In the genomic region with DNA sequence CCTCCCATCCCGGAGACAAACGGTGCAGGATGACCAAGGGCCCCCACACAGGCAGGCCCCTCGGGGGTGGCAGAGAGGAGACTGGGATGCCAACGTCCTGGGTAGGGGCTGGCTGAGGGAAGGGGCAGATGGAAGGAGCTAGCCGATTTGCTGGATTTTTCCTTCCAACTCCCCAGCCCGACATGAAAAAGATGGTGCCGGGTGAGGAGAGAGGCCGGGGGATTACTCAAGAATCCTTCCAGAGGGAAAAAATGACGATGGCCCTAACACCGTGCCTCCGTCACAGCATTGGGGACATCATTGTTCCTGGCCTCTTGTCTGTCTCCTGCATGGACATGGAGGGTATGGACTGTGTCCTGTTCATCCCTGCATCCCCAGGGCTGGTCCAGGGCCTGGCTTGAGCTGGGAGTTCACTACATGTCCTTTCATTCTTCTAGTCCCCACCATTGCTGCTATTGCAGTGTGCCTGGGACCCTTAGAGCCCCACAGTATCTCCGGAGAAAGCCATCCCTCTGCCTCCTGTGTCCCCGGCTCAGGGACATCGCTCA, we compare ENCODE assay signal across 9 cellular contexts.
A peak's percentile ranks its signal among the peaks of the same experiment; 100 is the strongest.
DNase-seq lines count a peak whose midpoint lies in the region; ATAC-seq and TF ChIP-seq lines count a peak whose summit lies in the region.
"Had no signal": no experiment of that assay in that cellular context is flagged by ENCODE, and none has a peak within 500 bp of the region (broad histone marks: within the 10 kb centered on the region; RNA-seq: fewer than 3 reads in every experiment).

No MANE protein-coding gene starts in this region.

- intact Hi-C loops in left cardiac atrium (cut with DNase I), result loop anchor here (2.0 to 10.0 kb wide), 4 partner anchors 102 to 280 kb away; partner anchors contain the start of gene RUFY4 (in 1 of the 2)
- intact Hi-C loops in left ventricle myocardium inferior (cut with micrococcal nuclease), result loop anchor here (10.0 kb wide), 1 partner anchor 250 kb away; no protein-coding TSS in a partner anchor
- intact Hi-C loops in left lung (cut with DNase I), result loop anchor here (5.0 to 10.0 kb wide), 4 partner anchors 102 to 280 kb away; partner anchors contain the start of gene RUFY4 (in 1 of the 2)
- intact Hi-C loops in head of caudate nucleus (cut with DNase I), result loop anchor here (2.0 to 10.0 kb wide), 2 partner anchors 250 to 280 kb away; partner anchors contain the start of gene RUFY4

- H3K27me3 ChIP-seq in left ventricle myocardium inferior (ENCODE audit: low read depth) (no peaks in the 10 kb centered on the region), RWPE2 (ENCODE audit: insufficient read depth, poor library complexity, severe bottlenecking) (no peaks in the 10 kb centered on the region), left lung (no peaks in the 10 kb centered on the region)
- H3K27me3 ChIP-seq: body of pancreas had no signal

- DNase-seq in left cardiac atrium (no peak), left ventricle myocardium inferior (no peak), RWPE2 (ENCODE audit: low spot score) (no peak), left lung (no peak), head of caudate nucleus (no peak), glomerular visceral epithelial cell (ENCODE audit: extremely low spot score) (no peak), NCI-H82 treated with DMSO at 0.1 percent for 48 hours (lab: John Stamatoyannopoulos, UW; ENCODE audit: unreplicated experiment) (no peak)

- H3K4me3 ChIP-seq in left ventricle myocardium inferior, result no peak overlapping the region
- H3K4me3 ChIP-seq in RWPE2 (ENCODE audit: severe bottlenecking), result no peak overlapping the region
- no peak overlapping the region for H3K4me3 ChIP-seq in left lung
- H3K4me3 ChIP-seq: body of pancreas had no signal

- peaks cover 15% of the 10 kb centered on the region for H3K4me1 ChIP-seq in left ventricle myocardium inferior
- H3K4me1 ChIP-seq in RWPE2 (ENCODE audit: insufficient read depth, poor library complexity, severe bottlenecking), result no peaks in the 10 kb centered on the region
- H3K4me1 ChIP-seq in left lung, result peaks cover 5 to 18% of the 10 kb centered on the region in 2 donors

- no peak overlapping the region for H3K27ac ChIP-seq in left ventricle myocardium inferior (replicated peaks)
- H3K27ac ChIP-seq in RWPE2 (ENCODE audit: poor library complexity, severe bottlenecking), result no peak overlapping the region
- H3K27ac ChIP-seq in left lung, result no peak overlapping the region
- H3K27ac ChIP-seq: body of pancreas had no signal

- H3K36me3 ChIP-seq in left ventricle myocardium inferior (peaks cover 18% of the 10 kb centered on the region), RWPE2 (ENCODE audit: low read depth) (no peaks in the 10 kb centered on the region), left lung (peaks cover 0 to 7% of the 10 kb centered on the region in 2 donors)

- H3K9me3 ChIP-seq in left ventricle myocardium inferior (replicated peaks), result peaks cover 7% of the 10 kb centered on the region
- no peaks in the 10 kb centered on the region for H3K9me3 ChIP-seq in RWPE2 (ENCODE audit: severe bottlenecking)
- peaks cover 0 to 4% of the 10 kb centered on the region in 2 donors for H3K9me3 ChIP-seq in left lung
- H3K9me3 ChIP-seq: body of pancreas had no signal

- ATAC-seq in left cardiac atrium (peak; percentile 4 to 21), RWPE2 (ENCODE audit: low read depth) (peak; percentile 40; the same call in 2 of the 3 replicates), left lung (peak; percentile 7), HG02759 (IDR thresholded peaks at IDR 0.05; ENCODE audit: unreplicated experiment) (no peak)

- no peak for TF ChIP-seq CTCF in left ventricle myocardium inferior (IDR thresholded peaks at IDR 0.05; ENCODE audit: borderline replicate concordance)
- TF ChIP-seq CTCF in RWPE2 (IDR thresholded peaks at IDR 0.05; ENCODE audit: poor library complexity, severe bottlenecking), result no peak
- TF ChIP-seq CTCF in left lung (IDR thresholded peaks at IDR 0.05), result no peak
